In genomic region chr6:161068296-161068695, GRCh38 we compare ENCODE assay signal across 1 cellular context.
A peak's percentile ranks its signal among the peaks of the same experiment; 100 is the strongest.
TF ChIP-seq lines count a peak whose summit lies in the region.

No MANE protein-coding gene starts in this region.

TF ChIP-seq in K562, 482 proteins besides CTCF, POLR2A, EP300 and RAD21 (continued from another document):
- no peak for TF ChIP-seq RBM25 (IDR thresholded peaks at IDR 0.05; ENCODE audit: low read depth, low read length, severe bottlenecking)
- no peak for TF ChIP-seq ZNF695 (CRISPR knock-in tag; IDR thresholded peaks at IDR 0.05)
- TF ChIP-seq KLF13 (tag; IDR thresholded peaks at IDR 0.05; ENCODE audit: borderline replicate concordance, low read depth), result no peak
- peak; percentile 29 for TF ChIP-seq MEIS2 (IDR thresholded peaks at IDR 0.05; ENCODE audit: partially characterized antibody)
- TF ChIP-seq CHCHD3 (CRISPR knock-in tag; IDR thresholded peaks at IDR 0.05), result no peak
- TF ChIP-seq PKNOX1 (IDR thresholded peaks at IDR 0.05), result peak; percentile 24; the same call in 1 of the 2 replicates
- no peak for TF ChIP-seq MAZ (CRISPR knock-in tag; conservative IDR thresholded peaks at IDR 0.05 in 1 of 2, IDR thresholded peaks at IDR 0.05 in 1 of 2)
- no peak for TF ChIP-seq SMARCE1 (IDR thresholded peaks at IDR 0.05)
- no peak for TF ChIP-seq ZNF133 (CRISPR knock-in tag; IDR thresholded peaks at IDR 0.05)
- no peak for TF ChIP-seq ZNF174 (CRISPR knock-in tag; IDR thresholded peaks at IDR 0.05)
- no peak for TF ChIP-seq ARHGAP35 (IDR thresholded peaks at IDR 0.05; ENCODE audit: partially characterized antibody)
- TF ChIP-seq, protein P1, sequence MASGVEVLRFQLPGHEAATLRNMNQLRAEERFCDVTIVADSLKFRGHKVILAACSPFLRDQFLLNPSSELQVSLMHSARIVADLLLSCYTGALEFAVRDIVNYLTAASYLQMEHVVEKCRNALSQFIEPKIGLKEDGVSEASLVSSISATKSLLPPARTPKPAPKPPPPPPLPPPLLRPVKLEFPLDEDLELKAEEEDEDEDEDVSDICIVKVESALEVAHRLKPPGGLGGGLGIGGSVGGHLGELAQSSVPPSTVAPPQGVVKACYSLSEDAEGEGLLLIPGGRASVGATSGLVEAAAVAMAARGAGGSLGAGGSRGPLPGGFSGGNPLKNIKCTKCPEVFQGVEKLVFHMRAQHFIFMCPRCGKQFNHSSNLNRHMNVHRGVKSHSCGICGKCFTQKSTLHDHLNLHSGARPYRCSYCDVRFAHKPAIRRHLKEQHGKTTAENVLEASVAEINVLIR (CRISPR knock-in tag; IDR thresholded peaks at IDR 0.05), result no peak
- no peak for TF ChIP-seq NR1H2 (CRISPR knock-in tag; IDR thresholded peaks at IDR 0.05)
- TF ChIP-seq PBX2 (CRISPR knock-in tag; IDR thresholded peaks at IDR 0.05; ENCODE audit: low read depth), result no peak
- TF ChIP-seq PBX2 (tag; conservative IDR thresholded peaks at IDR 0.05; ENCODE audit: low read depth), result peak; percentile 46; the same call in 1 of the 2 replicates
- TF ChIP-seq ZNF764 (CRISPR knock-in tag; IDR thresholded peaks at IDR 0.05; ENCODE audit: low read depth), result no peak
- TF ChIP-seq EP400 (IDR thresholded peaks at IDR 0.05), result no peak
- no peak for TF ChIP-seq ARID3A (IDR thresholded peaks at IDR 0.05; ENCODE audit: borderline replicate concordance, low read depth, low read length)
- TF ChIP-seq DPF2 (IDR thresholded peaks at IDR 0.05), result peak; percentile 23; the same call in 1 of the 2 replicates
- TF ChIP-seq SNIP1 (IDR thresholded peaks at IDR 0.05; ENCODE audit: low read depth), result no peak
- TF ChIP-seq CBX3 (IDR thresholded peaks at IDR 0.05; ENCODE audit: borderline replicate concordance in 1 of 2, low read length in 2 of 2), result no peak
- TF ChIP-seq ZBTB8A (IDR thresholded peaks at IDR 0.05; ENCODE audit: partially characterized antibody), result no peak
- peak; percentile 45; the same call in 1 of the 2 replicates for TF ChIP-seq GATA2 (CRISPR knock-in tag; IDR thresholded peaks at IDR 0.05)
- TF ChIP-seq MTA1 (IDR thresholded peaks at IDR 0.05; ENCODE audit: borderline replicate concordance), result no peak
- no peak for TF ChIP-seq STAT6 (CRISPR knock-in tag; IDR thresholded peaks at IDR 0.05)
- TF ChIP-seq, protein P2, sequence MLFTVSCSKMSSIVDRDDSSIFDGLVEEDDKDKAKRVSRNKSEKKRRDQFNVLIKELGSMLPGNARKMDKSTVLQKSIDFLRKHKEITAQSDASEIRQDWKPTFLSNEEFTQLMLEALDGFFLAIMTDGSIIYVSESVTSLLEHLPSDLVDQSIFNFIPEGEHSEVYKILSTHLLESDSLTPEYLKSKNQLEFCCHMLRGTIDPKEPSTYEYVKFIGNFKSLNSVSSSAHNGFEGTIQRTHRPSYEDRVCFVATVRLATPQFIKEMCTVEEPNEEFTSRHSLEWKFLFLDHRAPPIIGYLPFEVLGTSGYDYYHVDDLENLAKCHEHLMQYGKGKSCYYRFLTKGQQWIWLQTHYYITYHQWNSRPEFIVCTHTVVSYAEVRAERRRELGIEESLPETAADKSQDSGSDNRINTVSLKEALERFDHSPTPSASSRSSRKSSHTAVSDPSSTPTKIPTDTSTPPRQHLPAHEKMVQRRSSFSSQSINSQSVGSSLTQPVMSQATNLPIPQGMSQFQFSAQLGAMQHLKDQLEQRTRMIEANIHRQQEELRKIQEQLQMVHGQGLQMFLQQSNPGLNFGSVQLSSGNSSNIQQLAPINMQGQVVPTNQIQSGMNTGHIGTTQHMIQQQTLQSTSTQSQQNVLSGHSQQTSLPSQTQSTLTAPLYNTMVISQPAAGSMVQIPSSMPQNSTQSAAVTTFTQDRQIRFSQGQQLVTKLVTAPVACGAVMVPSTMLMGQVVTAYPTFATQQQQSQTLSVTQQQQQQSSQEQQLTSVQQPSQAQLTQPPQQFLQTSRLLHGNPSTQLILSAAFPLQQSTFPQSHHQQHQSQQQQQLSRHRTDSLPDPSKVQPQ (CRISPR knock-in tag; IDR thresholded peaks at IDR 0.05; ENCODE audit: borderline replicate concordance), result no peak
- TF ChIP-seq TCF3 (CRISPR knock-in tag; IDR thresholded peaks at IDR 0.05), result no peak
- no peak for TF ChIP-seq ZKSCAN8 (CRISPR knock-in tag; IDR thresholded peaks at IDR 0.05)
- no peak for TF ChIP-seq MAFK (IDR thresholded peaks at IDR 0.05; ENCODE audit: low read length)
- no peak for TF ChIP-seq RAD51 (IDR thresholded peaks at IDR 0.05; ENCODE audit: borderline replicate concordance, low read depth)
- TF ChIP-seq CGGBP1 (CRISPR knock-in tag; IDR thresholded peaks at IDR 0.05), result no peak
- TF ChIP-seq FOXP1 (CRISPR knock-in tag; IDR thresholded peaks at IDR 0.05), result no peak
